ENCODE assay signal across 17 cellular contexts in genomic region chr16:10322723-10323527, GRCh38.
"Had no signal": no experiment of that assay in that cellular context is flagged by ENCODE, and none has a peak within 500 bp of the region (broad histone marks: within the 10 kb centered on the region; RNA-seq: fewer than 3 reads in every experiment).

No MANE protein-coding gene starts in this region.

- H3K27ac Mint-ChIP-seq: activated CD4-positive, alpha-beta memory T cell treated with anti-CD3 and anti-CD28 coated beads, Interleukin-2, amount 10 ng/mL, durations not matched to agents 7 days and 5 days; activated CD4-positive, alpha-beta T cell treated with anti-CD3 and anti-CD28 coated beads for 36 hours; activated naive CD8-positive, alpha-beta T cell treated with anti-CD3 and anti-CD28 coated beads, Interleukin-2, amount 10 ng/mL, durations not matched to agents 7 days and 5 days had no signal

- H3K36me3 Mint-ChIP-seq: immature natural killer cell had no signal

- H3K9me3 Mint-ChIP-seq: neural crest cell had no signal

- H3K9me3 ChIP-seq: pancreas, uterus had no signal

- H3K27me3 Mint-ChIP-seq: activated CD4-positive, alpha-beta memory T cell treated with anti-CD3 and anti-CD28 coated beads, Interleukin-2, amount 10 ng/mL, durations not matched to agents 7 days and 5 days; activated CD4-positive, alpha-beta T cell treated with anti-CD3 and anti-CD28 coated beads for 36 hours; activated naive CD8-positive, alpha-beta T cell treated with anti-CD3 and anti-CD28 coated beads, Interleukin-2, amount 10 ng/mL, durations not matched to agents 7 days and 5 days had no signal

- H3K27me3 ChIP-seq: dorsolateral prefrontal cortex, pancreas, uterus had no signal

- H3K4me1 ChIP-seq: pancreas, uterus had no signal

- H3K4me3 Mint-ChIP-seq: activated CD4-positive, alpha-beta memory T cell treated with anti-CD3 and anti-CD28 coated beads, Interleukin-2, amount 10 ng/mL, durations not matched to agents 7 days and 5 days; activated CD4-positive, alpha-beta T cell treated with anti-CD3 and anti-CD28 coated beads for 36 hours; activated naive CD8-positive, alpha-beta T cell treated with anti-CD3 and anti-CD28 coated beads, Interleukin-2, amount 10 ng/mL, durations not matched to agents 7 days and 5 days; immature natural killer cell; neural crest cell had no signal

- DNase-seq: activated CD4-positive, alpha-beta memory T cell treated with anti-CD3 and anti-CD28 coated beads, Interleukin-2, amount 10 ng/mL, durations not matched to agents 7 days and 5 days; activated CD4-positive, alpha-beta T cell treated with anti-CD3 and anti-CD28 coated beads for 36 hours; activated gamma-delta T cell; activated naive CD8-positive, alpha-beta T cell treated with anti-CD3 and anti-CD28 coated beads, Interleukin-2, amount 10 ng/mL, durations not matched to agents 7 days and 5 days; activated T-cell treated with anti-CD3 and anti-CD28 coated beads, Interleukin-2, amount 50 U/mL, for 48 hours; anterior cingulate cortex; dorsolateral prefrontal cortex; immature natural killer cell; left colon; mesenchymal stem cell; pancreas; retina; small intestine; T1000; uterus; WERI-Rb-1 had no signal

- ATAC-seq: activated CD4-positive, alpha-beta T cell treated with anti-CD3 and anti-CD28 coated beads for 36 hours; left colon had no signal

- H3K27ac ChIP-seq: dorsolateral prefrontal cortex, uterus, WERI-Rb-1 had no signal

- H3K36me3 ChIP-seq: pancreas, uterus, WERI-Rb-1 had no signal

- H3K4me3 ChIP-seq: dorsolateral prefrontal cortex, pancreas, uterus had no signal
